In the genomic region with DNA sequence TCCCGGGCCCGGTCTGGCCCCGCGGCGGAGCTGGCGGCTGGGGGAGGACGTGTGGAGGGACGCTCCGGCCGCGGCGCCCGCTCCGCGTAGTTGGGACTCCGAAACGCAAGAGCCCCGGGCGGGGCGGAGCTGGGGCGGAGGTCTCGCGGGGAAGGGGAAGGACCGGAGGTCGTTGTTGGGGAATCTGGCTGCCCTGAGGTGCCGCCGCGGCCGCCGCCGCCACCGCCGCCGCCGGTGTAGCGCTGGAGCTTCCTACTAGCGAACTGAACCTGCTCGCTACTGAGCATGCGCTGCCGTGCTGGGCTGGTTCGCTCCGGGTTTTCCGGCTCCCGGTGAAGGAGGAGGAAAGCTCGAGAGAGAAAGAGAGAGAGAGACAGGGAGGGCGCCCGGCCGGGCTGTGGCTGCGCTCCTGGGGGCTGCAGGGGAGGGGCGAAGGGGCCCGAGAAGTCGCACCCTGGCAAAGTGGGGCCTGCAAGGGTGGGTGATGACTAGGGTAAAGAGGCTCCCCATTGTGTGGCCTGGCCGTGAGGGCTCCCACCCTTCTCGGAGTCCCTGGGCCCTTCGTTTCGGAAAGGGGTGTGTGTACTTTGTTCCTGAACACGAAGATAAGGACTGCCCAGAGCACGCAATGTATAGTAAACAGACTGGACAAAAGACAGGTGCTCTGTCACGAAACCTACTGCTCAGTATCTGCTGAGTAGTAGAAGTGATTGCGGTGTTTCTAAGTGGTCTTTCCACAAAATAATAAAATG, we compare ENCODE assay signal across 8 cellular contexts. TPM values are rescaled to one million over a fixed set of nuclear protein-coding genes. Genes with fewer than 3 reads are reported as not detected.
DNase-seq lines count a peak whose midpoint lies in the region; ATAC-seq and TF ChIP-seq lines count a peak whose summit lies in the region.

SOS1 (minus strand) TSS at position 281 of the 752 bp plus-strand sequence. CDS start 629 bp downstream, outside the sequence.

- H3K27me3 ChIP-seq in CD4-positive, alpha-beta T cell (ENCODE audit: control insufficient read depth, insufficient read depth, low read length): no peaks in the 10 kb centered on the region
- no peaks in the 10 kb centered on the region for H3K27me3 ChIP-seq in liver (ENCODE audit: control insufficient read depth in 4 of 4, insufficient read depth in 4 of 4, low read length in 3 of 4)

- H3K27ac Mint-ChIP-seq in CD4-positive, alpha-beta T cell: peak within 1 kb of the TSS; percentile 99
- H3K27ac Mint-ChIP-seq in activated CD4-positive, alpha-beta memory T cell treated with anti-CD3 and anti-CD28 coated beads for 36 hours: peak within 1 kb of the TSS; percentile 94

- no peak for TF ChIP-seq RAD21 in liver (IDR thresholded peaks at IDR 0.05)

- DNase-seq in CD4-positive, alpha-beta T cell: peak; percentile 83 to 94 (median 90)
- DNase-seq in HK-2 (ENCODE audit: unreplicated experiment): peak; percentile 94
- peak; percentile 88 for DNase-seq in NCI-H82 treated with DMSO at 0.1 percent for 48 hours (lab: John Stamatoyannopoulos, UW; ENCODE audit: unreplicated experiment)
- DNase-seq in activated CD4-positive, alpha-beta memory T cell treated with anti-CD3 and anti-CD28 coated beads for 36 hours: peak; percentile 96
- DNase-seq in dermis microvascular lymphatic vessel endothelial cell (ENCODE audit: low read depth in 2 of 2): peak; percentile 86 to 94
- DNase-seq in stimulated activated CD4-positive, alpha-beta T cell treated with anti-CD3 and anti-CD28 coated beads, Interleukin-4, amount 100 ng/mL, for 24 hours: peak; percentile 95

- H3K4me3 Mint-ChIP-seq in CD4-positive, alpha-beta T cell: peak within 1 kb of the TSS; percentile 97
- H3K4me3 Mint-ChIP-seq in activated CD4-positive, alpha-beta memory T cell treated with anti-CD3 and anti-CD28 coated beads for 36 hours: peak within 1 kb of the TSS; percentile 92

- peaks cover 40% of the 10 kb centered on the region for H3K36me3 Mint-ChIP-seq in CD4-positive, alpha-beta T cell (ENCODE audit: low read depth)
- peaks cover 15% of the 10 kb centered on the region for H3K36me3 Mint-ChIP-seq in activated CD4-positive, alpha-beta memory T cell treated with anti-CD3 and anti-CD28 coated beads for 36 hours

- peak within 1 kb of the TSS; percentile 90 to 96 for H3K9ac ChIP-seq in liver (ENCODE audit: low read depth in 1 of 2, low read length in 2 of 2)

- ATAC-seq in CD4-positive, alpha-beta T cell (ENCODE audit: poor library complexity): peak; percentile 50
- peak; percentile 50 for ATAC-seq in GM19455 (IDR thresholded peaks at IDR 0.05; ENCODE audit: unreplicated experiment)

- WGBS in liver: under 1% methylated on average over 60 of the region's 60 CpGs

- H3K36me3 ChIP-seq in liver (ENCODE audit: control insufficient read depth in 4 of 4, insufficient read depth in 3 of 4, low read depth in 1 of 4, low read length in 3 of 4): no peaks in the 10 kb centered on the region

- no peaks in the 10 kb centered on the region for H3K9me3 ChIP-seq in CD4-positive, alpha-beta T cell (ENCODE audit: control insufficient read depth, low read length)
- no peaks in the 10 kb centered on the region for H3K9me3 ChIP-seq in liver (ENCODE audit: control insufficient read depth in 4 of 4, low read length in 3 of 4)

- H3K4me1 Mint-ChIP-seq in CD4-positive, alpha-beta T cell (ENCODE audit: low read depth): peaks cover 70% of the 10 kb centered on the region
- H3K4me1 Mint-ChIP-seq in activated CD4-positive, alpha-beta memory T cell treated with anti-CD3 and anti-CD28 coated beads for 36 hours (ENCODE audit: low read depth): peaks cover 50% of the 10 kb centered on the region

- H3K27ac ChIP-seq in CD4-positive, alpha-beta T cell (ENCODE audit: low read depth, low read length): peak within 1 kb of the TSS; percentile 83
- peak within 1 kb of the TSS; percentile 98 for H3K27ac ChIP-seq in liver (ENCODE audit: low read depth in 1 of 2, low read length in 2 of 2)

- no peaks in the 10 kb centered on the region for H3K27me3 Mint-ChIP-seq in CD4-positive, alpha-beta T cell
- no peaks in the 10 kb centered on the region for H3K27me3 Mint-ChIP-seq in activated CD4-positive, alpha-beta memory T cell treated with anti-CD3 and anti-CD28 coated beads for 36 hours

- H3K4me3 ChIP-seq in liver (ENCODE audit: low read depth in 1 of 3, low read length in 3 of 3): peak within 1 kb of the TSS; percentile 82 to 97 (median 92)

- intact Hi-C loops in CD4-positive, alpha-beta T cell (cut with DNase I, micrococcal nuclease): loop anchor here in 1 of 2 experiments (1.0 to 10.0 kb wide), 5 partner anchors 60 to 736 kb away; partner anchors contain the start of genes GEMIN6 and MAP4K3
- intact Hi-C loops in activated CD4-positive, alpha-beta memory T cell treated with anti-CD3 and anti-CD28 coated beads for 36 hours (cut with micrococcal nuclease): loop anchor here (1.0 to 10.0 kb wide), 7 partner anchors 62 to 744 kb away; partner anchors contain the start of genes ATL2, SRSF7 and THUMPD2

- POLR2A ChIA-PET in CD4-positive, alpha-beta T cell (lab: Charles Lee): interaction anchor here (0.6 to 4.0 kb wide), 30 partner anchors 8 to 377 kb away, joined by 3 to 79 read pairs (median 5); partner anchors contain the start of genes CDKL4, MAP4K3 and SRSF7
- POLR2A ChIA-PET in activated CD4-positive, alpha-beta memory T cell treated with anti-CD3 and anti-CD28 coated beads for 36 hours (lab: Charles Lee): interaction anchor here (0.7 to 2.7 kb wide), 12 partner anchors 8 to 370 kb away, joined by 3 to 11 read pairs (median 4); partner anchors contain the start of gene SRSF7

- no peak for TF ChIP-seq CTCF in CD4-positive, alpha-beta T cell (IDR thresholded peaks at IDR 0.05)
- no peak for TF ChIP-seq CTCF in liver (IDR thresholded peaks at IDR 0.05; ENCODE audit: low read depth, low read length, missing input control)

- CTCF ChIA-PET in CD4-positive, alpha-beta T cell (lab: Charles Lee): interaction anchor here (0.6 to 2.9 kb wide), 9 partner anchors 9 to 116 kb away, joined by 3 to 44 read pairs (median 4); no protein-coding TSS in a partner anchor
- CTCF ChIA-PET in activated CD4-positive, alpha-beta memory T cell treated with anti-CD3 and anti-CD28 coated beads for 36 hours (lab: Charles Lee): interaction anchor here (0.5 to 7.0 kb wide), 10 partner anchors 9 to 173 kb away, joined by 3 to 132 read pairs (median 4); no protein-coding TSS in a partner anchor

- peaks cover 2 to 40% (median 28%) of the 10 kb centered on the region in 4 donors for H3K4me1 ChIP-seq in liver (ENCODE audit: control insufficient read depth in 4 of 4, insufficient read depth in 4 of 4, low read length in 3 of 4)

- no peaks in the 10 kb centered on the region for H3K9me3 Mint-ChIP-seq in CD4-positive, alpha-beta T cell
- no peaks in the 10 kb centered on the region for H3K9me3 Mint-ChIP-seq in activated CD4-positive, alpha-beta memory T cell treated with anti-CD3 and anti-CD28 coated beads for 36 hours

TF ChIP-seq in liver, 16 proteins besides CTCF, POLR2A, EP300 and RAD21 (continues in another document):
- TF ChIP-seq TAF1 (conservative IDR thresholded peaks at IDR 0.05): peak; percentile 51
- TF ChIP-seq JUND (IDR thresholded peaks at IDR 0.05): no peak
- TF ChIP-seq EGR1 (IDR thresholded peaks at IDR 0.05; ENCODE audit: low read depth in 2 of 2): no peak
- TF ChIP-seq YY1 (IDR thresholded peaks at IDR 0.05): peak; percentile 85
- TF ChIP-seq HNF4A (conservative IDR thresholded peaks at IDR 0.05): peak; percentile 64 to 73
- no peak for TF ChIP-seq HNF4G (IDR thresholded peaks at IDR 0.05)
- TF ChIP-seq NR2F2 (IDR thresholded peaks at IDR 0.05): peak; percentile 15
- peak in 1 of 2 donors; percentile 42 for TF ChIP-seq RXRA (IDR thresholded peaks at IDR 0.05)
- TF ChIP-seq GABPA (IDR thresholded peaks at IDR 0.05 in 1 of 2, conservative IDR thresholded peaks at IDR 0.05 in 1 of 2): peak in 1 of 2 donors; percentile 20
- peak; percentile 60 for TF ChIP-seq FOXA2 (IDR thresholded peaks at IDR 0.05)
- peak; percentile 41 for TF ChIP-seq FOXA1 (IDR thresholded peaks at IDR 0.05)
- peak; percentile 80 for TF ChIP-seq REST (IDR thresholded peaks at IDR 0.05)

RNA-seq across cellular contexts. Expression of gene SOS1, which starts in this region (rescaled TPM):
- 10 to 100 TPM; 16.4 to 16.9 TPM for total RNA-seq in CD4-positive, alpha-beta T cell
- 10 to 100 TPM; 34.4 to 41.2 TPM for total RNA-seq in activated CD4-positive, alpha-beta memory T cell treated with anti-CD3 and anti-CD28 coated beads for 36 hours
- total RNA-seq in dermis microvascular lymphatic vessel endothelial cell (5.8 and 7.3 TPM in 2 replicates), liver (10 to 100 TPM in 1 of 2 donors, 1 to 10 TPM in 1; 9.3 to 16.4 TPM)
- 1 to 10 TPM; 4.2 to 5.2 TPM for polyA plus RNA-seq in liver

Comparison
In these comparisons a context has a peak if more than half of its experiments do, and no peak if none do; other contexts are left out.
1. Peak in every context shown above with its lines: DNase-seq, ATAC-seq, H3K4me3 ChIP-seq and H3K27ac ChIP-seq.